8 cellular contexts compared by ENCODE assay signal in genomic region chr19:13173129-13173737, GRCh38. TPM values are rescaled to one million over a fixed set of nuclear protein-coding genes. Genes with fewer than 3 reads are reported as not detected.
DNase-seq lines count a peak whose midpoint lies in the region; ATAC-seq, FAIRE-seq and TF ChIP-seq lines count a peak whose summit lies in the region.

No MANE protein-coding gene starts in this region.

- H3K4me2 ChIP-seq in BLaER1 treated with 17β-estradiol and CSF1 and Interleukin-3, amounts not matched to agents 10 nM and 100 nM, result peak overlapping the region; percentile 72 to 99 (median 96)
- H3K4me2 ChIP-seq in osteoblast (ENCODE audit: insufficient read depth, low read length), result no peak overlapping the region

- no peaks in the 10 kb centered on the region for H3K79me2 ChIP-seq in osteoblast (ENCODE audit: insufficient read depth, low read length)

- no peaks in the 10 kb centered on the region for H3K27me3 ChIP-seq in BLaER1 treated with 17β-estradiol and CSF1 and Interleukin-3, amounts not matched to agents 10 nM and 100 nM
- no peaks in the 10 kb centered on the region for H3K27me3 ChIP-seq in osteoblast (ENCODE audit: insufficient read depth, low read length)

- no peaks in the 10 kb centered on the region for H3K36me3 ChIP-seq in BLaER1 treated with 17β-estradiol and CSF1 and Interleukin-3, amounts not matched to agents 10 nM and 100 nM
- H3K36me3 ChIP-seq in osteoblast (ENCODE audit: insufficient read depth, low read length), result no peaks in the 10 kb centered on the region

- H3K4me3 ChIP-seq in BLaER1 treated with 17β-estradiol and CSF1 and Interleukin-3, amounts not matched to agents 10 nM and 100 nM, result peak overlapping the region in 5 of 10 experiments; percentile 4 to 39 (median 27); a peak in 6 of 20 replicates
- no peak overlapping the region for H3K4me3 ChIP-seq in osteoblast (ENCODE audit: insufficient read depth, low read length)

- no peak for TF ChIP-seq POLR2A in GM12891 (IDR thresholded peaks at IDR 0.05; ENCODE audit: low read depth, low read length)

- H3K4me3 Mint-ChIP-seq in activated naive CD8-positive, alpha-beta T cell treated with anti-CD3 and anti-CD28 coated beads for 36 hours, result peak overlapping the region; percentile 87

- H4K20me1 ChIP-seq in BLaER1 treated with 17β-estradiol and CSF1 and Interleukin-3, amounts not matched to agents 10 nM and 100 nM, result no peaks in the 10 kb centered on the region
- no peaks in the 10 kb centered on the region for H4K20me1 ChIP-seq in osteoblast (ENCODE audit: insufficient read depth, low read length)

- H3K36me3 Mint-ChIP-seq in activated naive CD8-positive, alpha-beta T cell treated with anti-CD3 and anti-CD28 coated beads for 36 hours, result peaks cover 3% of the 10 kb centered on the region

- FAIRE-seq in GM12891 (lab: Jason Lieb, UNC), result peak; percentile 41

- H3K4me1 ChIP-seq in BLaER1 treated with 17β-estradiol and CSF1 and Interleukin-3, amounts not matched to agents 10 nM and 100 nM, result peaks cover 53 to 92% (median 85%) of the 10 kb centered on the region in 10 experiments
- H3K4me1 ChIP-seq in osteoblast (ENCODE audit: insufficient read depth, low read length), result peaks cover 33% of the 10 kb centered on the region

- no peaks in the 10 kb centered on the region for H3K27me3 Mint-ChIP-seq in activated naive CD8-positive, alpha-beta T cell treated with anti-CD3 and anti-CD28 coated beads for 36 hours

- DNase-seq in GM12891 (ENCODE audit: insufficient read length, low spot score) (no peak), osteoblast (ENCODE audit: insufficient read length, low spot score, missing footprints) (peak; percentile 45), NCI-H2196 treated with DMSO at 0.1 percent for 48 hours (lab: John Stamatoyannopoulos, UW; ENCODE audit: unreplicated experiment) (no peak), T-helper 9 cell (no peak)
- DNase-seq in activated naive CD8-positive, alpha-beta T cell treated with anti-CD3 and anti-CD28 coated beads for 36 hours, result no peak

- peak overlapping the region in 10 of 11 experiments; percentile 70 to 100 (median 96); a peak in 20 of 22 replicates for H3K27ac ChIP-seq in BLaER1 treated with 17β-estradiol and CSF1 and Interleukin-3, amounts not matched to agents 10 nM and 100 nM
- peak overlapping the region; percentile 74 for H3K27ac ChIP-seq in osteoblast (ENCODE audit: low read depth, low read length)

- peaks cover 2% of the 10 kb centered on the region for H3K9me3 Mint-ChIP-seq in activated naive CD8-positive, alpha-beta T cell treated with anti-CD3 and anti-CD28 coated beads for 36 hours

- peak overlapping the region; percentile 51 for H2AFZ ChIP-seq in osteoblast (ENCODE audit: low read length)

- peak overlapping the region; percentile 12 to 82 (median 73); a peak in 20 of 22 replicates for H3K9ac ChIP-seq in BLaER1 treated with 17β-estradiol and CSF1 and Interleukin-3, amounts not matched to agents 10 nM and 100 nM

- peak overlapping the region; percentile 99 for H3K27ac Mint-ChIP-seq in activated naive CD8-positive, alpha-beta T cell treated with anti-CD3 and anti-CD28 coated beads for 36 hours

- TF ChIP-seq CTCF in osteoblast (IDR thresholded peaks at IDR 0.05; ENCODE audit: extremely low read depth, low read depth, low read length), result no peak

- ATAC-seq in GM21423 (IDR thresholded peaks at IDR 0.05; ENCODE audit: unreplicated experiment) (no peak), GM18868 (IDR thresholded peaks at IDR 0.05; ENCODE audit: unreplicated experiment) (no peak)

- H3K9me3 ChIP-seq in BLaER1 treated with 17β-estradiol and CSF1 and Interleukin-3, amounts not matched to agents 10 nM and 100 nM (replicated peaks in 1 of 11), result no peaks in the 10 kb centered on the region
- H3K9me3 ChIP-seq in osteoblast (ENCODE audit: low read depth, low read length), result no peaks in the 10 kb centered on the region

- peaks cover 50% of the 10 kb centered on the region for H3K4me1 Mint-ChIP-seq in activated naive CD8-positive, alpha-beta T cell treated with anti-CD3 and anti-CD28 coated beads for 36 hours

TF ChIP-seq in GM12891, 5 proteins besides CTCF, POLR2A, EP300 and RAD21:
- TF ChIP-seq POLR2AphosphoS5 (IDR thresholded peaks at IDR 0.05; ENCODE audit: low read depth, low read length), result no peak
- no peak for TF ChIP-seq POU2F2 (IDR thresholded peaks at IDR 0.05; ENCODE audit: low read depth, low read length)
- TF ChIP-seq TAF1 (IDR thresholded peaks at IDR 0.05; ENCODE audit: low read depth, low read length), result no peak
- no peak for TF ChIP-seq SPI1 (IDR thresholded peaks at IDR 0.05; ENCODE audit: low read depth, low read length)
- TF ChIP-seq PAX5 (IDR thresholded peaks at IDR 0.05; ENCODE audit: insufficient read depth, low read length, severe bottlenecking), result no peak

RNA-seq across cellular contexts. Expression of gene IER2, which starts 23.0 kb away (rescaled TPM):
- polyA plus RNA-seq in GM12891 (2012; ENCODE audit: low read depth, missing spikeins), result 61.4 TPM
- 100 to 1,000 TPM; 128 to 132 TPM for total RNA-seq in activated naive CD8-positive, alpha-beta T cell treated with anti-CD3 and anti-CD28 coated beads for 36 hours
- 14.8 and 15.9 TPM in 2 replicates for total RNA-seq in osteoblast

RNA-seq across cellular contexts. Expression of gene STX10, which starts 23.1 kb away (rescaled TPM):
- 42.4 TPM for polyA plus RNA-seq in GM12891 (2012; ENCODE audit: low read depth, missing spikeins)
- 10 to 100 TPM; 53.3 to 55.0 TPM for total RNA-seq in activated naive CD8-positive, alpha-beta T cell treated with anti-CD3 and anti-CD28 coated beads for 36 hours
- total RNA-seq in osteoblast, result 78.4 and 81.1 TPM in 2 replicates

RNA-seq across cellular contexts. Expression of gene NACC1, which starts 55.2 kb away (rescaled TPM):
- polyA plus RNA-seq in GM12891 (2012; ENCODE audit: low read depth, missing spikeins), result 24.0 TPM
- 10 to 100 TPM; 81.2 to 83.8 TPM for total RNA-seq in activated naive CD8-positive, alpha-beta T cell treated with anti-CD3 and anti-CD28 coated beads for 36 hours
- 53.9 and 62.5 TPM in 2 replicates for total RNA-seq in osteoblast

RNA-seq across cellular contexts. Expression of gene TRMT1, which starts 56.7 kb away (rescaled TPM):
- 39.2 TPM for polyA plus RNA-seq in GM12891 (2012; ENCODE audit: low read depth, missing spikeins)
- total RNA-seq in activated naive CD8-positive, alpha-beta T cell treated with anti-CD3 and anti-CD28 coated beads for 36 hours, result 100 to 1,000 TPM; 114 TPM
- 18.6 and 29.7 TPM in 2 replicates for total RNA-seq in osteoblast
